23 cellular contexts compared by ENCODE assay signal in genomic region chrX:63439580-63439979, GRCh38.
"Had no signal": no experiment of that assay in that cellular context is flagged by ENCODE, and none has a peak within 500 bp of the region (broad histone marks: within the 10 kb centered on the region; RNA-seq: fewer than 3 reads in every experiment).

No MANE protein-coding gene starts in this region.

- H3K27ac ChIP-seq: KMS-11, SJSA1, SK-N-MC had no signal

- H3K27ac Mint-ChIP-seq: IgD-negative memory B cell had no signal

- H3K4me3 Mint-ChIP-seq: IgD-negative memory B cell had no signal

- H3K36me3 ChIP-seq: SJSA1 had no signal

- H3K27me3 Mint-ChIP-seq: IgD-negative memory B cell had no signal

- H3K4me1 ChIP-seq: SJSA1 had no signal

- FAIRE-seq: K562, RCC 7860 had no signal

- H3K9ac ChIP-seq: KMS-11 had no signal

- H3K27me3 ChIP-seq: SJSA1 had no signal

- H3K9me3 ChIP-seq: SJSA1 had no signal

- H3K4me2 ChIP-seq: KMS-11 had no signal

- DNase-seq: Kasumi-1, MM.1S, NCI-H1092 treated with DMSO at 0.1 percent for 48 hours, NCI-H1436, NCI-H187, NCI-H2029, NCI-H2081 treated with DMSO at 0.1 percent for 48 hours, NCI-H2171, NCI-H226, NCI-H446, NCI-H510A, NCI-H524 treated with DMSO at 0.1 percent for 48 hours, NCI-H69, NCI-H774, Right ventricle myocardium superior, RPMI8226, SIG-M5 had no signal

- H3K4me3 ChIP-seq: K562, SJSA1, SK-N-MC had no signal

- ATAC-seq: K562 had no signal
